Comparison of ENCODE assay signal across 8 cellular contexts in the genomic region with DNA sequence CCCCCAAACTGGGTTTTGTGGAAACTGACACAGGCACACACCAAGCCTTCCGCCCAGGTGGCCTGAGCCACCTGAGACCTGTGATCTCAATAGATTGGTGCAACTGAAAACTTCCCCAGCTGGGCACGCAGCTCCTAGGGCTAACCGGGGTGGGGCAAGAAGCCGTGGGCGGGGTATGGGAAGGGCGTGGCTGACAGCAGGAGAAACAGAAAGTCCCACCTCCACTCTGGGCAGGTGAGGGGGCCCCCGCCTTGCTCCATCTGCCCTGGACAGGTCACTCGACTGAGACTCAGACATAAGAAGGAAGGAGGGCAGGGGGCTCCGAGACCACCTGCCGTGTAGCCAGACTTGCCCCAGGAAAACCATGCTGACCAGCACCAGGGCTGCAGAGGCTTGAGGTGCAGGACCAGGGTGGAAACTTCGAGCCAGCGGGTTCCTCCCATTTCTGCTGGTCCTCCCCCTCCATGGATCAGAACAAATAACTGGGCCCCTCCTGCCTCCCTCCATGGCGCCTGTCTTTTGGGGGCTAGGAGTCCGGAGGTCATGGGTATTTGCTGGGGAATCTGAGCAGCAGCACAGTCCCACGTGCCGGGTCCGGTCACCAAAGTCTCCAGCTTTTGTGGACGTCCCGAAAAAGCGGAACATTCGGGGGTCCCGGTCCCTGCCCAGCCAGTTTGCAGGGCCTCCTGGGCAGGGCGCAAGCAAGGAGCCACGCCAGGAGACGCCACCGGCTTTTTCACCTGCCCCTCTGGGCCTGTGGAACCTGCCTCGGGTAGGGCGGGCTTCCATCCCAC. TPM values are rescaled to one million over a fixed set of nuclear protein-coding genes. Genes with fewer than 3 reads are reported as not detected.
DNase-seq lines count a peak whose midpoint lies in the region; ATAC-seq and TF ChIP-seq lines count a peak whose summit lies in the region.

No MANE protein-coding gene starts in this region.

- peak overlapping the region; percentile 84 for H3K4me3 ChIP-seq in fibroblast of pulmonary artery (replicated peaks; ENCODE audit: low read depth, low read length)
- peak overlapping the region; percentile 6 to 73 (median 25) for H3K4me3 ChIP-seq in thyroid gland (replicated peaks in 1 of 3)

- no peaks in the 10 kb centered on the region for H3K36me3 Mint-ChIP-seq in neural crest cell (ENCODE audit: low read depth)

- H3K9me3 ChIP-seq in thyroid gland, result no peaks in the 10 kb centered on the region

- no peaks in the 10 kb centered on the region for H3K27me3 ChIP-seq in thyroid gland

- DNase-seq in GM19238 (ENCODE audit: insufficient read length, low spot score) (peak; percentile 65), NCI-H748 (lab: John Stamatoyannopoulos, UW; ENCODE audit: unreplicated experiment) (peak; percentile 71), fibroblast of pulmonary artery (ENCODE audit: low read depth) (no peak), neural crest cell (ENCODE audit: low read depth, low spot score) (no peak), thyroid gland (peak; percentile 84 to 86)
- peak; percentile 67 for DNase-seq in activated T-cell treated with anti-CD3 and anti-CD28 coated beads, Interleukin-2, amount 50 U/mL, for 1 hour

- H3K4me3 Mint-ChIP-seq in neural crest cell, result peak overlapping the region; percentile 81

- TF ChIP-seq CTCF in fibroblast of pulmonary artery (IDR thresholded peaks at IDR 0.05; ENCODE audit: low read length, missing control alignments), result no peak
- TF ChIP-seq CTCF in neural crest cell (conservative IDR thresholded peaks at IDR 0.05), result no peak
- no peak for TF ChIP-seq CTCF in thyroid gland (IDR thresholded peaks at IDR 0.05)

- peaks cover 49% of the 10 kb centered on the region for H3K4me1 Mint-ChIP-seq in neural crest cell

- peak overlapping the region; percentile 4 to 71 (median 70) for H3K27ac ChIP-seq in thyroid gland

- ATAC-seq in HG02763 (IDR thresholded peaks at IDR 0.05; ENCODE audit: unreplicated experiment), result no peak
- no peak for ATAC-seq in HG02938 (IDR thresholded peaks at IDR 0.05; ENCODE audit: unreplicated experiment)

- intact Hi-C loops in thyroid gland (cut with DNase I), result loop anchor here (5.0 kb wide), 1 partner anchor 48 kb away; no protein-coding TSS in a partner anchor

- H3K9me3 Mint-ChIP-seq in neural crest cell, result no peaks in the 10 kb centered on the region

- TF ChIP-seq POLR2A in thyroid gland (IDR thresholded peaks at IDR 0.05), result peak in 1 of 2 donors; percentile 12

- peak overlapping the region; percentile 57 for H3K27ac Mint-ChIP-seq in neural crest cell (ENCODE audit: unreplicated experiment)

- no peaks in the 10 kb centered on the region for H3K27me3 Mint-ChIP-seq in neural crest cell (ENCODE audit: low read depth)

- H3K4me1 ChIP-seq in thyroid gland, result peaks cover 13 to 30% of the 10 kb centered on the region in 2 donors

- WGBS in thyroid gland, 2 donors, result 6 to 16% methylated on average over 8 to 22 of the region's 28 CpGs

- H3K36me3 ChIP-seq in thyroid gland, result no peaks in the 10 kb centered on the region

RNA-seq across cellular contexts. Expression of a gene that starts 1.3 kb away (rescaled TPM):
- total RNA-seq in neural crest cell (58.5 and 60.2 TPM in 2 replicates), thyroid gland (100 to 1,000 TPM in 1 of 4 donors, 10 to 100 TPM in 3; 52.9 to 133 (median 82.2) TPM)

RNA-seq across cellular contexts. Expression of a gene that starts 20.9 kb away (rescaled TPM):
- total RNA-seq in neural crest cell, result 1.2 TPM in 2 replicates
- total RNA-seq in thyroid gland, result 1 to 10 TPM in 3 of 4 donors, under 1 TPM in 1; 0.67 to 1.6 (median 1.4) TPM

RNA-seq across cellular contexts. Expression of a gene that starts 55.9 kb away (rescaled TPM):
- total RNA-seq in neural crest cell (21.7 and 24.3 TPM in 2 replicates), thyroid gland (100 to 1,000 TPM; 193 to 443 (median 390) TPM)

Comparison
In these comparisons a context has a peak if more than half of its experiments do, and no peak if none do; other contexts are left out.
1. DNase-seq: peak in GM19238 (single experiment), NCI-H748 (single experiment), activated T-cell treated with anti-CD3 and anti-CD28 coated beads, Interleukin-2, amount 50 U/mL, for 1 hour (single experiment) and thyroid gland (2 of 2); none in fibroblast of pulmonary artery (single experiment) and neural crest cell (single experiment).